In the genomic region with DNA sequence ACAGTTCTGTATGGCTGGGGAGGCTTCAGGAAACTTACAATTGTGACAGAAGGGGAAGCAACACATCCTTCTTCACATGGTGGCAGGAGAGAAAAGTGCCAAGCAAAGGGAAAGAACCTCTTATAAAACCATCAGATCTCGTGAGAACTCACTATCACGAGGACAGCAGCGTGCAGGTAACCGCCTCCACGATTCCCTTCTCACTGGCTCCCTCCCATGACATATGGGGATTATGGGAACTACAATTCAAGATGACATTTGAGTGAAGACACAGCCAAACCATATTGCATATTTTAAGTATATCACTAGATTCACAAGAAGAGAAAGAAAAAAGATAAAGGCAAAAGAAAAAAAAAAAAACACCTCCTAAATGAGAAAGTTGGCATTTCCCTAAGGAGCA, we compare ENCODE assay signal across 31 cellular contexts.
DNase-seq lines count a peak whose midpoint lies in the region; ATAC-seq, FAIRE-seq and TF ChIP-seq lines count a peak whose summit lies in the region.
"Had no signal": no experiment of that assay in that cellular context is flagged by ENCODE, and none has a peak within 500 bp of the region (broad histone marks: within the 10 kb centered on the region; RNA-seq: fewer than 3 reads in every experiment).

No MANE protein-coding gene starts in this region.

- H3K36me3 Mint-ChIP-seq in H9 (ENCODE audit: insufficient read depth in 1 of 3, low read depth in 3 of 3) = no peaks in the 10 kb centered on the region
- H3K36me3 Mint-ChIP-seq: activated CD4-positive, alpha-beta memory T cell treated with anti-CD3 and anti-CD28 coated beads for 36 hours; activated naive CD4-positive, alpha-beta T cell treated with anti-CD3 and anti-CD28 coated beads, Interleukin-2, amount 10 ng/mL, durations not matched to agents 7 days and 5 days; CD14-positive monocyte; stimulated activated effector memory CD8-positive, alpha-beta T cell treated with anti-CD3 and anti-CD28 coated beads, Interleukin-12 subunit alpha, Interleukin-12 subunit beta, amount 100 ng/mL, for 72 hours; T-cell had no signal

- no peak for ATAC-seq in GM18517 (IDR thresholded peaks at IDR 0.05; ENCODE audit: unreplicated experiment)
- ATAC-seq: stimulated activated effector memory CD8-positive, alpha-beta T cell treated with anti-CD3 and anti-CD28 coated beads, Interleukin-12 subunit alpha, Interleukin-12 subunit beta, amount 100 ng/mL, for 72 hours; T-cell had no signal

- no peaks in the 10 kb centered on the region for H4K20me1 ChIP-seq in H9 (ENCODE audit: control insufficient read depth, insufficient read depth, insufficient read length)

- H3K18ac ChIP-seq in H9 (ENCODE audit: insufficient read length, low read depth, low read length) = no peak overlapping the region
- no peak overlapping the region for H3K18ac ChIP-seq in mesendoderm (ENCODE audit: low read length)

- H3K56ac ChIP-seq in H9 (ENCODE audit: insufficient read length, low read depth, low read length) (no peak overlapping the region), mesendoderm (ENCODE audit: low read length) (no peak overlapping the region)

- no peak overlapping the region for H3T11ph ChIP-seq in H9 (ENCODE audit: low read length)

- H3K23ac ChIP-seq in H9 (ENCODE audit: insufficient read length, low read depth, low read length) (no peak overlapping the region), mesendoderm (ENCODE audit: low read length) (no peak overlapping the region)

- WGBS in H9 (ENCODE audit: extremely low coverage, insufficient read length, low lambda C conversion rate) = no CpG with 5 or more reads among the region's 5 CpGs
- WGBS in mesendoderm (ENCODE audit: extremely low coverage, insufficient coverage, low lambda C conversion rate) = no CpG with 5 or more reads among the region's 5 CpGs

- H2BK12ac ChIP-seq in H9 (ENCODE audit: insufficient read length, low read depth, low read length) = no peak overlapping the region

- H3K4me1 ChIP-seq in H9 (ENCODE audit: insufficient read depth, low read length) (no peaks in the 10 kb centered on the region), mesendoderm (ENCODE audit: control insufficient read depth, low read depth, low read length) (no peaks in the 10 kb centered on the region)
- H3K4me1 ChIP-seq: left ventricle myocardium inferior, Peyer's patch, sigmoid colon, upper lobe of left lung had no signal

- H4K8ac ChIP-seq in H9 (replicated peaks; ENCODE audit: insufficient read length, low read depth, low read length) (no peak overlapping the region), mesendoderm (ENCODE audit: low read depth, low read length) (no peak overlapping the region)

- H3K4me3 ChIP-seq in mesendoderm (ENCODE audit: low read length) = no peak overlapping the region
- H3K4me3 ChIP-seq: coronary artery, left ventricle myocardium inferior, Peyer's patch, sigmoid colon, upper lobe of left lung had no signal

- no peak overlapping the region for H3K27ac ChIP-seq in H9 (ENCODE audit: insufficient read length, low read depth, low read length)
- peak overlapping the region; percentile 53; the same call in 1 of the 2 replicates for H3K27ac ChIP-seq in VCaP
- H3K27ac ChIP-seq in mesendoderm (ENCODE audit: low read depth, low read length) = no peak overlapping the region
- H3K27ac ChIP-seq: coronary artery, left ventricle myocardium inferior, Peyer's patch, sigmoid colon, upper lobe of left lung had no signal

- H2BK15ac ChIP-seq in H9 (ENCODE audit: low read depth, low read length) = no peak overlapping the region
- H2BK15ac ChIP-seq in mesendoderm (replicated peaks; ENCODE audit: low read depth) = no peak overlapping the region

- H3K4me3 Mint-ChIP-seq in H9 = no peak overlapping the region
- H3K4me3 Mint-ChIP-seq: activated CD4-positive, alpha-beta memory T cell treated with anti-CD3 and anti-CD28 coated beads for 36 hours; activated naive CD4-positive, alpha-beta T cell treated with anti-CD3 and anti-CD28 coated beads, Interleukin-2, amount 10 ng/mL, durations not matched to agents 7 days and 5 days; activated T-helper 1 cell treated with anti-CD3 and anti-CD28 coated beads, Interleukin-12 subunit alpha, Interleukin-12 subunit beta, Interleukin-2, Interleukin-4 antibody, amounts not matched to agents 30 ng/mL and 10 ng/mL and 1 ng/mL, durations not matched to agents 14 hours and 24 hours and 36 hours; CD14-positive monocyte; stimulated activated effector memory CD8-positive, alpha-beta T cell treated with anti-CD3 and anti-CD28 coated beads, Interleukin-12 subunit alpha, Interleukin-12 subunit beta, amount 100 ng/mL, for 72 hours; T-cell had no signal

- H3K79me2 ChIP-seq in H9 (ENCODE audit: insufficient read depth, low read length) (no peaks in the 10 kb centered on the region), mesendoderm (ENCODE audit: control insufficient read depth, insufficient read depth, low read length) (no peaks in the 10 kb centered on the region)

- H3K9me3 Mint-ChIP-seq in H9 = no peaks in the 10 kb centered on the region
- H3K9me3 Mint-ChIP-seq: activated CD4-positive, alpha-beta memory T cell treated with anti-CD3 and anti-CD28 coated beads for 36 hours; activated naive CD4-positive, alpha-beta T cell treated with anti-CD3 and anti-CD28 coated beads, Interleukin-2, amount 10 ng/mL, durations not matched to agents 7 days and 5 days; activated T-helper 1 cell treated with anti-CD3 and anti-CD28 coated beads, Interleukin-12 subunit alpha, Interleukin-12 subunit beta, Interleukin-2, Interleukin-4 antibody, amounts not matched to agents 30 ng/mL and 10 ng/mL and 1 ng/mL, durations not matched to agents 14 hours and 24 hours and 36 hours had no signal

- H3K27me3 Mint-ChIP-seq in H9 (ENCODE audit: low read depth) = no peaks in the 10 kb centered on the region
- H3K27me3 Mint-ChIP-seq: activated CD4-positive, alpha-beta memory T cell treated with anti-CD3 and anti-CD28 coated beads for 36 hours; activated naive CD4-positive, alpha-beta T cell treated with anti-CD3 and anti-CD28 coated beads, Interleukin-2, amount 10 ng/mL, durations not matched to agents 7 days and 5 days; progenitor cell of endocrine pancreas; T-cell had no signal

- no peak overlapping the region for H2AFZ ChIP-seq in H9 (ENCODE audit: low read length)

- no peak overlapping the region for H4K91ac ChIP-seq in H9 (ENCODE audit: insufficient read length, low read depth, low read length)

- no peak overlapping the region for H3K4ac ChIP-seq in H9 (ENCODE audit: low read depth, low read length)
- H3K4ac ChIP-seq in mesendoderm (ENCODE audit: low read depth, low read length) = no peak overlapping the region

- H2BK20ac ChIP-seq in H9 (ENCODE audit: low read depth, low read length, poor library complexity, severe bottlenecking) = no peak overlapping the region

- no peak overlapping the region for H3K27ac Mint-ChIP-seq in H9
- H3K27ac Mint-ChIP-seq: activated CD4-positive, alpha-beta memory T cell treated with anti-CD3 and anti-CD28 coated beads for 36 hours; activated naive CD4-positive, alpha-beta T cell treated with anti-CD3 and anti-CD28 coated beads, Interleukin-2, amount 10 ng/mL, durations not matched to agents 7 days and 5 days; activated T-helper 1 cell treated with anti-CD3 and anti-CD28 coated beads, Interleukin-12 subunit alpha, Interleukin-12 subunit beta, Interleukin-2, Interleukin-4 antibody, amounts not matched to agents 30 ng/mL and 10 ng/mL and 1 ng/mL, durations not matched to agents 14 hours and 24 hours and 36 hours; CD14-positive monocyte; stimulated activated effector memory CD8-positive, alpha-beta T cell treated with anti-CD3 and anti-CD28 coated beads, Interleukin-12 subunit alpha, Interleukin-12 subunit beta, amount 100 ng/mL, for 72 hours; T-cell had no signal

- H3K23me2 ChIP-seq in H9 (ENCODE audit: insufficient read length, low read depth, low read length, poor library complexity, severe bottlenecking) = no peaks in the 10 kb centered on the region

- TF ChIP-seq CTCF in D721Med (IDR thresholded peaks at IDR 0.05; ENCODE audit: insufficient read depth, missing control alignments) (peak; percentile 17), H9 (conservative IDR thresholded peaks at IDR 0.05) (peak; percentile 56), VCaP (conservative IDR thresholded peaks at IDR 0.05) (no peak)

- H3K4me2 ChIP-seq in H9 (ENCODE audit: insufficient read depth, insufficient read length, low read length) (no peak overlapping the region), mesendoderm (ENCODE audit: low read length) (no peak overlapping the region)

- H2BK5ac ChIP-seq in H9 (ENCODE audit: insufficient read length, low read length) (no peak overlapping the region), mesendoderm (ENCODE audit: low read length) (no peak overlapping the region)

- H4K5ac ChIP-seq in H9 (ENCODE audit: insufficient read length, low read depth, low read length) (no peak overlapping the region), mesendoderm (ENCODE audit: low read length) (no peak overlapping the region)

- no peak overlapping the region for H3K9ac ChIP-seq in H9 (ENCODE audit: extremely low read depth, insufficient read length, low read length)
- H3K9ac ChIP-seq in mesendoderm (ENCODE audit: low read length) = no peak overlapping the region

- no peak overlapping the region for H3K14ac ChIP-seq in H9 (ENCODE audit: insufficient read depth, low read length)

- DNase-seq in D721Med (ENCODE audit: insufficient read length, low spot score) = no peak
- no peak for DNase-seq in H9
- DNase-seq in mesendoderm = peak; percentile 15
- DNase-seq in NCI-H526 treated with DMSO at 0.1 percent for 48 hours (lab: John Stamatoyannopoulos, UW) = no peak
- no peak for DNase-seq in stimulated activated naive CD4-positive, alpha-beta T cell (lab: John Stamatoyannopoulos, UW)
- DNase-seq: activated CD4-positive, alpha-beta memory T cell treated with anti-CD3 and anti-CD28 coated beads for 36 hours; activated CD8-positive, alpha-beta memory T cell treated with anti-CD3 and anti-CD28 coated beads, Interleukin-2, amount 50 U/mL, for 4 hours; activated naive CD4-positive, alpha-beta T cell treated with anti-CD3 and anti-CD28 coated beads, Interleukin-2, amount 10 ng/mL, durations not matched to agents 7 days and 5 days; EL; HCEC 1CT; islet precursor cell; Karpas-422; left ventricle myocardium inferior; NCI-H1048; NCI-H187; NCI-H2171 treated with DMSO at 0.1 percent for 48 hours; NCI-H524; Peyer's patch; sigmoid colon; stimulated activated CD4-positive, alpha-beta T cell treated with anti-CD3 and anti-CD28 coated beads, Interleukin-4, amount 100 ng/mL, for 24 hours; substantia nigra; T-cell; upper lobe of left lung had no signal

- H3K27me3 ChIP-seq in H9 (ENCODE audit: insufficient read depth, low read length) = no peaks in the 10 kb centered on the region
- H3K27me3 ChIP-seq in mesendoderm (ENCODE audit: insufficient read depth, low read length, poor library complexity) = no peaks in the 10 kb centered on the region
- H3K27me3 ChIP-seq: Peyer's patch, sigmoid colon, upper lobe of left lung had no signal

- H3K4me1 Mint-ChIP-seq in H9 = no peaks in the 10 kb centered on the region
- H3K4me1 Mint-ChIP-seq: activated naive CD4-positive, alpha-beta T cell treated with anti-CD3 and anti-CD28 coated beads, Interleukin-2, amount 10 ng/mL, durations not matched to agents 7 days and 5 days; CD14-positive monocyte; stimulated activated effector memory CD8-positive, alpha-beta T cell treated with anti-CD3 and anti-CD28 coated beads, Interleukin-12 subunit alpha, Interleukin-12 subunit beta, amount 100 ng/mL, for 72 hours; T-cell had no signal

- FAIRE-seq in D721Med (lab: Jason Lieb, UNC) = no peak
- FAIRE-seq: GM19239 had no signal

- H2BK120ac ChIP-seq in H9 (ENCODE audit: low read depth, low read length, poor library complexity, severe bottlenecking) (no peak overlapping the region), mesendoderm (ENCODE audit: low read depth, low read length) (no peak overlapping the region)

- H3K9me3 ChIP-seq in H9 (ENCODE audit: control insufficient read depth, low read depth, low read length) = no peaks in the 10 kb centered on the region
- H3K9me3 ChIP-seq: left ventricle myocardium inferior, Peyer's patch, sigmoid colon, upper lobe of left lung had no signal

- no peak overlapping the region for H2AK5ac ChIP-seq in H9 (ENCODE audit: insufficient read length, low read length)
- no peak overlapping the region for H2AK5ac ChIP-seq in mesendoderm (ENCODE audit: low read length)

- no peaks in the 10 kb centered on the region for H3K79me1 ChIP-seq in H9 (ENCODE audit: insufficient read depth, low read depth, low read length, poor library complexity, severe bottlenecking)
- no peaks in the 10 kb centered on the region for H3K79me1 ChIP-seq in mesendoderm (ENCODE audit: low read length)

- H3K36me3 ChIP-seq in mesendoderm (ENCODE audit: control insufficient read depth, insufficient read depth, low read length) = no peaks in the 10 kb centered on the region
- H3K36me3 ChIP-seq: left ventricle myocardium inferior, Peyer's patch, sigmoid colon, upper lobe of left lung had no signal
